2 cellular contexts compared by ENCODE assay signal in genomic region chr11:5115339-5115738, GRCh38.
A peak's percentile ranks its signal among the peaks of the same experiment; 100 is the strongest.
TF ChIP-seq lines count a peak whose summit lies in the region.

No MANE protein-coding gene starts in this region.

TF ChIP-seq in HepG2, 621 proteins besides CTCF, POLR2A, EP300 and RAD21:
- TF ChIP-seq ZBTB42 (CRISPR knock-in tag; IDR thresholded peaks at IDR 0.05) (no peak), NAIF1 (CRISPR knock-in tag; IDR thresholded peaks at IDR 0.05; ENCODE audit: borderline replicate concordance) (no peak), ZNF543 (CRISPR knock-in tag; IDR thresholded peaks at IDR 0.05) (no peak), SP2 (CRISPR knock-in tag; IDR thresholded peaks at IDR 0.05) (no peak), HMGA1 (CRISPR knock-in tag; conservative IDR thresholded peaks at IDR 0.05) (no peak), MAFK (conservative IDR thresholded peaks at IDR 0.05 in 1 of 2, IDR thresholded peaks at IDR 0.05 in 1 of 2; ENCODE audit: low read length in 2 of 2) (peak; percentile 46 to 59; a peak in 3 of 4 replicates), ZNF136 (CRISPR knock-in tag; IDR thresholded peaks at IDR 0.05; ENCODE audit: low read depth) (no peak), ZNF550 (CRISPR knock-in tag; IDR thresholded peaks at IDR 0.05; ENCODE audit: borderline replicate concordance) (no peak)

TF ChIP-seq in K562, 482 proteins besides CTCF, POLR2A, EP300 and RAD21:
- TF ChIP-seq TEAD2 (tag; IDR thresholded peaks at IDR 0.05) (no peak), HNRNPL (IDR thresholded peaks at IDR 0.05; ENCODE audit: low read depth, low read length) (no peak), ZNF316 (IDR thresholded peaks at IDR 0.05) (peak; percentile 78), MAFF (IDR thresholded peaks at IDR 0.05; ENCODE audit: low read length) (peak; percentile 41; the same call in 1 of the 2 replicates), C11orf30 (IDR thresholded peaks at IDR 0.05; ENCODE audit: low read depth) (peak; percentile 66), PCBP2 (IDR thresholded peaks at IDR 0.05; ENCODE audit: low read depth, low read length, poor library complexity, severe bottlenecking) (no peak), MEF2D (tag; conservative IDR thresholded peaks at IDR 0.05; ENCODE audit: low read depth) (no peak), ZNF76 (CRISPR knock-in tag; IDR thresholded peaks at IDR 0.05; ENCODE audit: borderline replicate concordance) (no peak)
